In the genomic region with DNA sequence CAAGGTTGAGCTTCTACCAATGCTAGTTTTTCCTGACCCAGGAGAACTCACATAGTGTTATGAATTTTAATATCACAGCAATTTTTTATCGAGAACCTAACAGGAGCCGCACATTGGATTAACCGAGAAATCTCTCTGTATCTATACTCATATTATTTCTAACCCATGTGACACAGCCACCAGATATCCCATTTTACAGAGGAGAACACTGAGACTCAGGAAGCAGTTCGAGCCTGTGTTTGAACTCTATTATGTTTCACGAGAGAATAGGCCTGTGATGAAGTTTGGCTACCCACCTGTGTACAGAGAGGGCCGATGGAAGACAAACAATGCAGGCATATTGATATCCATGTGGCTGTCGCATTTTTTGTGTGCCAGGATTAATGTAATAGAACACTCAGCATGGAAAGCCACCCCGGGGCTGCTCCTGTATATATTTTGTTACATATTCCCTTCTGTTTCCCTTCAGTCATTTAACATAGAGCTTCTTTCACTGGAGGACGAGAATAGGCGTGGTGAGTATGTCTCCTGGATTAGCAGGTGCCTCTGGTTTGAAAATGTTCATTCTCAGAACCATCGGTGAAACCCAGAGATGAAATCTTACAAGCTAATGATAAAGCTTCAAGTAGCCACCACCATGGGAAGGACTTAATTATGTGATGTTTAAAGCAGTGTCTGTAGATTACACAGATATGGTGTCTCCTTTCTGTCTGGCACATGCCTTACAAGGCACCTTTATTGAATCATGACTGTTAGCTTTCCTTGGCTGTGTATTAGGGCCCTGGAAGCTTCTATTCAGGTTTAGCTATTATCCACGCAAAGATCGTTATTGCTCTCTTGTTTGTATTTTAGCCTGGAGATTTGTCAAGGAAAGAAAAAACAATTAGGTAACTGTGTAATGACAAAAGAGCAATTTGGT, we compare ENCODE assay signal across 8 cellular contexts.
DNase-seq lines count a peak whose midpoint lies in the region; ATAC-seq and TF ChIP-seq lines count a peak whose summit lies in the region.
"Not testable (repeated sequence)": the region's sequence is repeated elsewhere in the genome, so short reads cannot be mapped to it uniquely, and the experiment has no call there.

No MANE protein-coding gene starts in this region.

- not testable (repeated sequence) for H3K9me3 ChIP-seq in CD8-positive, alpha-beta T cell (ENCODE audit: low read length); Loucy (ENCODE audit: insufficient read depth, low read depth, low read length); left lung; osteoblast (ENCODE audit: low read depth, low read length)

- not testable (repeated sequence) for H3K9me3 Mint-ChIP-seq in CD8-positive, alpha-beta T cell; activated naive CD4-positive, alpha-beta T cell treated with anti-CD3 and anti-CD28 coated beads for 36 hours; effector memory CD8-positive, alpha-beta T cell

- not testable (repeated sequence) for H3K36me3 Mint-ChIP-seq in CD8-positive, alpha-beta T cell; activated naive CD4-positive, alpha-beta T cell treated with anti-CD3 and anti-CD28 coated beads for 36 hours (ENCODE audit: low read depth); effector memory CD8-positive, alpha-beta T cell (ENCODE audit: insufficient read depth)

- H3K4me3 ChIP-seq in CD8-positive, alpha-beta T cell (ENCODE audit: low read depth, low read length); Loucy (ENCODE audit: low read length, poor library complexity, severe bottlenecking); left lung; osteoblast (ENCODE audit: insufficient read depth, low read length): not testable (repeated sequence)

- CTCF ChIA-PET in CD8-positive, alpha-beta T cell (lab: Charles Lee), result interaction anchor here (0.8 to 2.3 kb wide), 11 partner anchors 8 to 285 kb away, joined by 3 to 14 read pairs (median 4); no protein-coding TSS in a partner anchor
- CTCF ChIA-PET in activated naive CD4-positive, alpha-beta T cell treated with anti-CD3 and anti-CD28 coated beads for 36 hours (lab: Charles Lee), result interaction anchor here (0.6 to 1.6 kb wide), 6 partner anchors 47 to 286 kb away, joined by 3 to 4 read pairs (median 3); no protein-coding TSS in a partner anchor

- H3F3A ChIP-seq in Loucy (ENCODE audit: low read depth), result not testable (repeated sequence)

- POLR2A ChIA-PET in CD8-positive, alpha-beta T cell (lab: Charles Lee), result interaction anchor here (0.6 to 4.1 kb wide), 13 partner anchors 8 to 274 kb away, joined by 3 to 16 read pairs (median 3); no protein-coding TSS in a partner anchor

- H3K4me2 ChIP-seq in Loucy (ENCODE audit: low read depth, low read length, poor library complexity, severe bottlenecking) (peak overlapping the region; percentile 55), osteoblast (ENCODE audit: insufficient read depth, low read length) (peak overlapping the region; percentile 64)

- H3K4me3 Mint-ChIP-seq in CD8-positive, alpha-beta T cell, result peak overlapping the region; percentile 52
- H3K4me3 Mint-ChIP-seq in activated naive CD4-positive, alpha-beta T cell treated with anti-CD3 and anti-CD28 coated beads for 36 hours, result not testable (repeated sequence)
- H3K4me3 Mint-ChIP-seq in effector memory CD8-positive, alpha-beta T cell, result peak overlapping the region; percentile 62 to 64

- H3K27me3 Mint-ChIP-seq in CD8-positive, alpha-beta T cell (ENCODE audit: low read depth); activated naive CD4-positive, alpha-beta T cell treated with anti-CD3 and anti-CD28 coated beads for 36 hours (ENCODE audit: low read depth); effector memory CD8-positive, alpha-beta T cell: not testable (repeated sequence)

- not testable (repeated sequence) for H3K36me3 ChIP-seq in CD8-positive, alpha-beta T cell (ENCODE audit: insufficient read depth, low read length); Loucy (ENCODE audit: insufficient read depth, low read length); left lung; osteoblast (ENCODE audit: insufficient read depth, low read length)

- H3K4me1 ChIP-seq in CD8-positive, alpha-beta T cell (ENCODE audit: insufficient read depth, low read length), result peaks cover 48% of the 10 kb centered on the region
- H3K4me1 ChIP-seq in Loucy (ENCODE audit: insufficient read depth, low read length, poor library complexity, severe bottlenecking), result peaks cover 37% of the 10 kb centered on the region
- H3K4me1 ChIP-seq in left lung, result peaks cover 15 to 41% of the 10 kb centered on the region in 2 donors
- H3K4me1 ChIP-seq in osteoblast (ENCODE audit: insufficient read depth, low read length), result peaks cover 32% of the 10 kb centered on the region

- not testable (repeated sequence) for H4K20me1 ChIP-seq in Loucy (ENCODE audit: insufficient read depth, low read length, poor library complexity, severe bottlenecking); osteoblast (ENCODE audit: insufficient read depth, low read length)

- H3K27ac Mint-ChIP-seq in CD8-positive, alpha-beta T cell, result peak overlapping the region; percentile 94
- H3K27ac Mint-ChIP-seq in activated naive CD4-positive, alpha-beta T cell treated with anti-CD3 and anti-CD28 coated beads for 36 hours, result peak overlapping the region; percentile 83
- H3K27ac Mint-ChIP-seq in effector memory CD8-positive, alpha-beta T cell, result peak overlapping the region; percentile 83 to 88

- H3K79me2 ChIP-seq in Loucy (ENCODE audit: insufficient read depth, low read length); osteoblast (ENCODE audit: insufficient read depth, low read length): not testable (repeated sequence)

- TF ChIP-seq CTCF in CD8-positive, alpha-beta T cell (IDR thresholded peaks at IDR 0.05); Loucy (conservative IDR thresholded peaks at IDR 0.05; ENCODE audit: low read length); left lung (IDR thresholded peaks at IDR 0.05); osteoblast (IDR thresholded peaks at IDR 0.05; ENCODE audit: extremely low read depth, low read depth, low read length): not testable (repeated sequence)
- TF ChIP-seq CTCF in subcutaneous adipose tissue (IDR thresholded peaks at IDR 0.05; ENCODE audit: low read depth), result peak; percentile 97

- DNase-seq in CD8-positive, alpha-beta T cell; activated naive CD4-positive, alpha-beta T cell treated with anti-CD3 and anti-CD28 coated beads for 36 hours; effector memory CD8-positive, alpha-beta T cell; left lung; osteoblast (ENCODE audit: insufficient read length, low spot score, missing footprints): not testable (repeated sequence)
- peak; percentile 99 for DNase-seq in SK-N-DZ (ENCODE audit: low spot score)

- H2AFZ ChIP-seq in Loucy (ENCODE audit: low read length) (peak overlapping the region; percentile 80), osteoblast (ENCODE audit: low read length) (peak overlapping the region; percentile 38)

- intact Hi-C loops in CD8-positive, alpha-beta T cell (cut with DNase I, micrococcal nuclease), result loop anchor here (5.0 to 10.0 kb wide), 2 partner anchors 38 to 50 kb away; no protein-coding TSS in a partner anchor
- intact Hi-C loops in activated naive CD4-positive, alpha-beta T cell treated with anti-CD3 and anti-CD28 coated beads for 36 hours (cut with micrococcal nuclease), result loop anchor here (5.0 kb wide), 1 partner anchor 128 kb away; no protein-coding TSS in a partner anchor
- intact Hi-C loops in left lung (cut with DNase I), result not testable (repeated sequence)

- not testable (repeated sequence) for H3K9me2 ChIP-seq in Loucy (replicated peaks; ENCODE audit: low read depth, low read length)

- H3K27me3 ChIP-seq in CD8-positive, alpha-beta T cell (ENCODE audit: insufficient read depth, low read length); Loucy (ENCODE audit: insufficient read depth, low read length, poor library complexity, severe bottlenecking); left lung; osteoblast (ENCODE audit: insufficient read depth, low read length): not testable (repeated sequence)

- not testable (repeated sequence) for H3K27ac ChIP-seq in CD8-positive, alpha-beta T cell (ENCODE audit: low read depth, low read length)
- peak overlapping the region; percentile 76 for H3K27ac ChIP-seq in left lung
- peak overlapping the region; percentile 81 for H3K27ac ChIP-seq in osteoblast (ENCODE audit: low read depth, low read length)

- H3K9ac ChIP-seq in Loucy (ENCODE audit: low read depth, low read length, poor library complexity, severe bottlenecking), result peak overlapping the region; percentile 31

- ATAC-seq in CD8-positive, alpha-beta T cell; effector memory CD8-positive, alpha-beta T cell (replicated peaks); left lung: not testable (repeated sequence)

- peaks cover 51% of the 10 kb centered on the region for H3K4me1 Mint-ChIP-seq in CD8-positive, alpha-beta T cell (ENCODE audit: low read depth)
- H3K4me1 Mint-ChIP-seq in activated naive CD4-positive, alpha-beta T cell treated with anti-CD3 and anti-CD28 coated beads for 36 hours (ENCODE audit: low read depth), result peaks cover 51% of the 10 kb centered on the region
- H3K4me1 Mint-ChIP-seq in effector memory CD8-positive, alpha-beta T cell (ENCODE audit: low read depth in 2 of 2), result peaks cover 27 to 41% of the 10 kb centered on the region in 2 donors
